In the genomic region with DNA sequence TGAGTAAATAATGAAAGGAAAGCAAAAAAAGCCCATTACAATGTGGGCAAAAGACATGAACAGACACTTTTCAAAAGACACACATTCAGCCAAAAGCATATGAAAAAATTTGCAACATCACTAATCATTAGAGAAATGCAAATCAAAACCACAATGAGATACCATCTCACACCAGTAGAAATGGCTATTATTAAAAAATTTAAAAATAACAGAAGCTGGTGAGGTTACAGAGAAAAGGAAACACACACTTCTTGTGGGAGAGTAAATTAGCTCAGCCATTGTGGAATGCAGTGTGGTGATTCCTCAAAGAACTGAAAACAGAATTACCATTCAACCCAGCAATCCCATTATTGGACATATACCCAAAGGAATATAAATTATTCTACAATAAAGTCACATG, we compare ENCODE assay signal across 22 cellular contexts.
"Had no signal": no experiment of that assay in that cellular context is flagged by ENCODE, and none has a peak within 500 bp of the region (broad histone marks: within the 10 kb centered on the region; RNA-seq: fewer than 3 reads in every experiment).

No MANE protein-coding gene starts in this region.

- H3K36me3 ChIP-seq: adrenal gland, WERI-Rb-1 had no signal

- H3K27me3 ChIP-seq: adrenal gland had no signal

- H3K4me3 ChIP-seq: adrenal gland, SK-N-MC had no signal

- H3K4me1 ChIP-seq: adrenal gland had no signal

- DNase-seq: activated CD4-positive, alpha-beta T cell treated with anti-CD3 and anti-CD28 coated beads for 4 hours; activated CD8-positive, alpha-beta memory T cell treated with anti-CD3 and anti-CD28 coated beads, Interleukin-2, amount 50 U/mL, for 4 hours; activated CD8-positive, alpha-beta T cell treated with anti-CD3 and anti-CD28 coated beads for 36 hours; activated naive CD4-positive, alpha-beta T cell treated with anti-CD3 and anti-CD28 coated beads, Interleukin-2, amount 50 U/mL, for 16 hours; activated naive CD8-positive, alpha-beta T cell treated with anti-CD3 and anti-CD28 coated beads, Interleukin-2, amount 10 ng/mL, durations not matched to agents 7 days and 5 days; activated T-cell treated with anti-CD3 and anti-CD28 coated beads, Interleukin-2, amount 50 U/mL, for 72 hours; adrenal gland; anterior cingulate cortex; central memory CD4-positive, alpha-beta T cell; KG1; MV-4-11; NCI-H1105 treated with DMSO at 0.1 percent for 48 hours; NCI-H1436 treated with DMSO at 0.1 percent for 48 hours; NCI-H187; NCI-H2081; NCI-H446 treated with DMSO at 0.1 percent for 48 hours; NCI-H526 treated with DMSO at 0.1 percent for 48 hours; NK-92 treated with Interleukin-12 subunit alpha and Interleukin-12 subunit beta, amount 100 ng/mL, for 24 hours; OCI-M1; T-helper 1 cell; WERI-Rb-1 had no signal

- H3K27ac ChIP-seq: adrenal gland, SK-N-MC, WERI-Rb-1 had no signal

- H3K9me3 ChIP-seq: adrenal gland had no signal
